In the genomic region with DNA sequence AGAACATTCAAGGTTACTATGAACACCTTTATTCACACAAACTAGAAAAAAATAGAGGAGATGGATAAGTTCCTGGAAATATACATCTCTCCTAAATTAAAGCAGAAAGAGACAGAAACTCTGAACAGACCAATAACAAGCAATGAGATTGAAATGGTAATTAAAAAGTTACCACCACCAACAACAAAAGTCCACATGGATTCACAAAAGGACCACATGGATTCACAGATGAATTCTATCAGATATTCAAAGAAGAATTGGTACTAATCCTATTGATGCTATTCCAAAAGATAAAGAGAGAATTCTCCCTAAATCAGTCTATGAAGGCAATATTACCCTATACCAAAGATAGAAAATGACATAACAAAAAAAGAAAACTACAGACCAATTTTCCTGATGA, we compare ENCODE assay signal across 11 cellular contexts.
"Had no signal": no experiment of that assay in that cellular context is flagged by ENCODE, and none has a peak within 500 bp of the region (broad histone marks: within the 10 kb centered on the region; RNA-seq: fewer than 3 reads in every experiment).

No MANE protein-coding gene starts in this region.

- H3K4me3 Mint-ChIP-seq: GM23338, H9, HFFc6 had no signal

- H3K9ac ChIP-seq: GM23248 had no signal

- H3K27ac Mint-ChIP-seq: GM23338, H9, HFFc6 had no signal

- FAIRE-seq: H1, H54 had no signal

- H3K4me3 ChIP-seq: GM23248, GM23338, HAP-1 had no signal

- H3K4me2 ChIP-seq: GM23338 had no signal

- ATAC-seq: GM23338, HCT116 had no signal

- H2AFZ ChIP-seq: GM23248, GM23338 had no signal

- H3K4me1 ChIP-seq: HAP-1 had no signal

- H3K9me3 ChIP-seq: HAP-1 had no signal

- H3K4me1 Mint-ChIP-seq: GM23338, H9 had no signal

- H3K36me3 ChIP-seq: HAP-1 had no signal

- DNase-seq: GM23248, GOT3, H7, H9, HCEC 1CT, HFFc6 had no signal

- H3K27ac ChIP-seq: GM23248 had no signal
